Comparison of ENCODE assay signal across 12 cellular contexts in the genomic region with DNA sequence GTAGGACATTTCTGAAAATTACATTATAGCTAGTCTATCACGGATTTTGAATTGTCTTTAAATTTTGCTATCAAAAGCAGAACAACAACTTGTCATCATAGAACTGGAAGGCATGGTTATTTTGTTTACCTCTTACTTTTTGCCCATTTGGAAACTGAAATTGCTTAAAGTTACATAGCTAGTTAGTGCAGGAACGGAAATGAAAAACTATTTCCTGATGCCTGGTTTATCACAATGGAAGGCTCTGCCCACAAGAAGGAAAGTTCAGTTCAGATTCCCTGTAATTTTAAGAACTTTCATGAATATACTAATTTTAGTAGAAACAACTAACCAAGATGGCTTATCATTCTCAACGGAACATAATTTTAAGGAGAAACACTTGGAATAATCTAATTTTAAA.
DNase-seq lines count a peak whose midpoint lies in the region; ATAC-seq and TF ChIP-seq lines count a peak whose summit lies in the region.
"Had no signal": no experiment of that assay in that cellular context is flagged by ENCODE, and none has a peak within 500 bp of the region (broad histone marks: within the 10 kb centered on the region; RNA-seq: fewer than 3 reads in every experiment).

No MANE protein-coding gene starts in this region.

- no peak for ATAC-seq in psoas muscle

- DNase-seq in right atrium auricular region (ENCODE audit: low spot score) (no peak), cardiac septum (ENCODE audit: low spot score) (no peak), esophagus squamous epithelium (lab: John Stamatoyannopoulos, UW) (no peak), psoas muscle (no peak), COR-L47 (lab: John Stamatoyannopoulos, UW) (no peak), SIG-M5 treated with dmso at 0.1 percent for 504 hours (lab: John Stamatoyannopoulos, UW; ENCODE audit: unreplicated experiment) (no peak)
- no peak for DNase-seq in activated T-helper 2 cell treated with anti-CD3 and anti-CD28 coated beads, Interferon-gamma antibody, Interleukin-2, Interleukin-4, amounts not matched to agents 10 μg/mL and 5 μg/mL and 100 μg/mL, durations not matched to agents 14 hours and 24 hours and 36 hours (ENCODE audit: low spot score)
- no peak for DNase-seq in activated T-cell treated with anti-CD3 and anti-CD28 coated beads, Interleukin-2, amount 50 U/mL, for 1 hour
- DNase-seq: activated CD4-positive, alpha-beta memory T cell treated with anti-CD3 and anti-CD28 coated beads for 36 hours; activated gamma-delta T cell; hippocampal formation; NCI-H1436 had no signal

- peaks cover 26% of the 10 kb centered on the region for H3K4me1 Mint-ChIP-seq in activated T-helper 2 cell treated with anti-CD3 and anti-CD28 coated beads, Interferon-gamma antibody, Interleukin-2, Interleukin-4, amounts not matched to agents 10 μg/mL and 5 μg/mL and 100 μg/mL, durations not matched to agents 14 hours and 24 hours and 36 hours (ENCODE audit: low read depth)

- peak overlapping the region; percentile 85 to 87 for H3K27ac ChIP-seq in right atrium auricular region
- H3K27ac ChIP-seq in esophagus squamous epithelium, result peak overlapping the region; percentile 71 to 92 (median 87)
- peak overlapping the region; percentile 89 for H3K27ac ChIP-seq in psoas muscle

- TF ChIP-seq CTCF in right atrium auricular region (IDR thresholded peaks at IDR 0.05), result no peak
- TF ChIP-seq CTCF in esophagus squamous epithelium (IDR thresholded peaks at IDR 0.05), result no peak
- no peak for TF ChIP-seq CTCF in psoas muscle (IDR thresholded peaks at IDR 0.05)

- H3K9me3 ChIP-seq in right atrium auricular region (no peaks in the 10 kb centered on the region), esophagus squamous epithelium (no peaks in the 10 kb centered on the region), psoas muscle (no peaks in the 10 kb centered on the region)

- 52 to 67% methylated on average over 3 of the region's 3 CpGs for WGBS in esophagus squamous epithelium, 2 donors
- 72 to 75% (median 74%) methylated on average over 3 of the region's 3 CpGs for WGBS in psoas muscle, 3 donors

- H3K27me3 Mint-ChIP-seq in activated T-helper 2 cell treated with anti-CD3 and anti-CD28 coated beads, Interferon-gamma antibody, Interleukin-2, Interleukin-4, amounts not matched to agents 10 μg/mL and 5 μg/mL and 100 μg/mL, durations not matched to agents 14 hours and 24 hours and 36 hours (ENCODE audit: low read depth), result no peaks in the 10 kb centered on the region
- H3K27me3 Mint-ChIP-seq: activated CD4-positive, alpha-beta memory T cell treated with anti-CD3 and anti-CD28 coated beads for 36 hours had no signal

- no peak overlapping the region for H3K4me3 Mint-ChIP-seq in activated T-helper 2 cell treated with anti-CD3 and anti-CD28 coated beads, Interferon-gamma antibody, Interleukin-2, Interleukin-4, amounts not matched to agents 10 μg/mL and 5 μg/mL and 100 μg/mL, durations not matched to agents 14 hours and 24 hours and 36 hours (ENCODE audit: low read depth)
- H3K4me3 Mint-ChIP-seq: activated CD4-positive, alpha-beta memory T cell treated with anti-CD3 and anti-CD28 coated beads for 36 hours had no signal

- H3K36me3 Mint-ChIP-seq in activated T-helper 2 cell treated with anti-CD3 and anti-CD28 coated beads, Interferon-gamma antibody, Interleukin-2, Interleukin-4, amounts not matched to agents 10 μg/mL and 5 μg/mL and 100 μg/mL, durations not matched to agents 14 hours and 24 hours and 36 hours (ENCODE audit: low read depth), result no peaks in the 10 kb centered on the region
- H3K36me3 Mint-ChIP-seq: activated CD4-positive, alpha-beta memory T cell treated with anti-CD3 and anti-CD28 coated beads for 36 hours had no signal

- H3K27ac Mint-ChIP-seq in activated T-helper 2 cell treated with anti-CD3 and anti-CD28 coated beads, Interferon-gamma antibody, Interleukin-2, Interleukin-4, amounts not matched to agents 10 μg/mL and 5 μg/mL and 100 μg/mL, durations not matched to agents 14 hours and 24 hours and 36 hours, result no peak overlapping the region
- H3K27ac Mint-ChIP-seq: activated CD4-positive, alpha-beta memory T cell treated with anti-CD3 and anti-CD28 coated beads for 36 hours had no signal

- no peak overlapping the region for H3K4me3 ChIP-seq in right atrium auricular region
- no peak overlapping the region for H3K4me3 ChIP-seq in esophagus squamous epithelium
- no peak overlapping the region for H3K4me3 ChIP-seq in psoas muscle

- no peaks in the 10 kb centered on the region for H3K36me3 ChIP-seq in right atrium auricular region
- H3K36me3 ChIP-seq in esophagus squamous epithelium, result no peaks in the 10 kb centered on the region
- no peaks in the 10 kb centered on the region for H3K36me3 ChIP-seq in psoas muscle (ENCODE audit: insufficient read depth in 1 of 2, low read depth in 1 of 2)

- H3K4me1 ChIP-seq in right atrium auricular region (peaks cover 4 to 87% of the 10 kb centered on the region in 2 donors), esophagus squamous epithelium (peaks cover 53 to 99% (median 74%) of the 10 kb centered on the region in 3 donors), psoas muscle (peaks cover 88% of the 10 kb centered on the region)

- H3K27me3 ChIP-seq in right atrium auricular region (no peaks in the 10 kb centered on the region), esophagus squamous epithelium (no peaks in the 10 kb centered on the region), psoas muscle (ENCODE audit: insufficient read depth in 3 of 3, low read length in 2 of 3) (no peaks in the 10 kb centered on the region)

- H3K9me3 Mint-ChIP-seq in activated T-helper 2 cell treated with anti-CD3 and anti-CD28 coated beads, Interferon-gamma antibody, Interleukin-2, Interleukin-4, amounts not matched to agents 10 μg/mL and 5 μg/mL and 100 μg/mL, durations not matched to agents 14 hours and 24 hours and 36 hours, result no peaks in the 10 kb centered on the region
- H3K9me3 Mint-ChIP-seq: activated CD4-positive, alpha-beta memory T cell treated with anti-CD3 and anti-CD28 coated beads for 36 hours had no signal

- intact Hi-C loops in cardiac septum (cut with DNase I) (loop anchor here (10.0 kb wide), 1 partner anchor 428 kb away; no protein-coding TSS in a partner anchor), esophagus squamous epithelium (cut with DNase I) (loop anchor here (10.0 kb wide), 1 partner anchor 302 kb away; no protein-coding TSS in a partner anchor), psoas muscle (cut with DNase I) (loop anchor here (5.0 to 10.0 kb wide), 6 partner anchors 55 to 545 kb away; partner anchors contain the start of gene ZFP36L1 (in 1 of the 2))
- intact Hi-C loops in activated T-helper 2 cell treated with anti-CD3 and anti-CD28 coated beads, Interferon-gamma antibody, Interleukin-2, Interleukin-4, amounts not matched to agents 10 μg/mL and 5 μg/mL and 100 μg/mL, durations not matched to agents 14 hours and 24 hours and 36 hours (cut with micrococcal nuclease), result loop anchor here (5.0 kb wide), 1 partner anchor 305 kb away; no protein-coding TSS in a partner anchor

- no peak for TF ChIP-seq POLR2A in esophagus squamous epithelium (IDR thresholded peaks at IDR 0.05)
